ENCODE assay signal across 8 cellular contexts in genomic region chrX:53319614-53320542, GRCh38. TPM values are rescaled to one million over a fixed set of nuclear protein-coding genes. Genes with fewer than 3 reads are reported as not detected.
DNase-seq lines count a peak whose midpoint lies in the region; ATAC-seq and TF ChIP-seq lines count a peak whose summit lies in the region.

No MANE protein-coding gene starts in this region.

- peaks cover 13% of the 10 kb centered on the region for H3K4me1 Mint-ChIP-seq in activated naive CD4-positive, alpha-beta T cell treated with anti-CD3 and anti-CD28 coated beads for 36 hours (ENCODE audit: low read depth)

- no peak overlapping the region for H3K27ac ChIP-seq in breast epithelium
- no peak overlapping the region for H3K27ac ChIP-seq in mesenchymal stem cell (ENCODE audit: low read length, poor library complexity, severe bottlenecking)
- H3K27ac ChIP-seq in upper lobe of left lung, result no peak overlapping the region

- H3K36me3 ChIP-seq in breast epithelium (no peaks in the 10 kb centered on the region), mesenchymal stem cell (ENCODE audit: control insufficient read depth in 1 of 2, insufficient read depth in 2 of 2, low read depth in 1 of 2, low read length in 2 of 2) (no peaks in the 10 kb centered on the region), upper lobe of left lung (no peaks in the 10 kb centered on the region)

- H2BK5ac ChIP-seq in mesenchymal stem cell (ENCODE audit: low read depth, low read length, poor library complexity, severe bottlenecking), result no peak overlapping the region

- no peak for TF ChIP-seq POLR2A in breast epithelium (IDR thresholded peaks at IDR 0.05)
- no peak for TF ChIP-seq POLR2A in upper lobe of left lung (IDR thresholded peaks at IDR 0.05)

- 7% methylated on average over 16 of the region's 32 CpGs for WGBS in mesenchymal stem cell
- 5 to 11% methylated on average over 14 to 26 of the region's 32 CpGs for WGBS in upper lobe of left lung, 2 donors

- H3K79me1 ChIP-seq in mesenchymal stem cell (replicated peaks; ENCODE audit: low read length, poor library complexity, severe bottlenecking), result peaks cover 4% of the 10 kb centered on the region

- H3K36me3 Mint-ChIP-seq in activated naive CD4-positive, alpha-beta T cell treated with anti-CD3 and anti-CD28 coated beads for 36 hours (ENCODE audit: low read depth), result no peaks in the 10 kb centered on the region

- H3K23ac ChIP-seq in mesenchymal stem cell (ENCODE audit: low read length in 2 of 2), result no peak overlapping the region

- DNase-seq in activated naive CD4-positive, alpha-beta T cell treated with anti-CD3 and anti-CD28 coated beads for 36 hours, result no peak
- no peak for DNase-seq in activated naive CD4-positive, alpha-beta T cell treated with anti-CD3 and anti-CD28 coated beads, Interleukin-2, amount 50 U/mL, for 16 hours
- DNase-seq in breast epithelium (ENCODE audit: low spot score in 2 of 2), result no peak
- no peak for DNase-seq in mesenchymal stem cell
- no peak for DNase-seq in upper lobe of left lung
- no peak for DNase-seq in SIG-M5 treated with dmso at 0.1 percent for 504 hours (lab: John Stamatoyannopoulos, UW; ENCODE audit: unreplicated experiment)
- DNase-seq in stimulated activated CD4-positive, alpha-beta T cell treated with anti-CD3 and anti-CD28 coated beads, Interleukin-1b, Interleukin-23, amount 100 ng/mL, for 48 hours, result no peak
- DNase-seq in activated CD4-positive, alpha-beta T cell treated with anti-CD3 and anti-CD28 coated beads for 1 hour, result no peak

- no peak for TF ChIP-seq EP300 in upper lobe of left lung (IDR thresholded peaks at IDR 0.05)

- TF ChIP-seq CTCF in breast epithelium (IDR thresholded peaks at IDR 0.05) (no peak), upper lobe of left lung (IDR thresholded peaks at IDR 0.05) (no peak)

- no peak overlapping the region for H3K14ac ChIP-seq in mesenchymal stem cell (ENCODE audit: low read length in 2 of 2)

- peak overlapping the region; percentile 92 for H3K4me2 ChIP-seq in mesenchymal stem cell (ENCODE audit: low read length, poor library complexity, severe bottlenecking)

- intact Hi-C loops in activated naive CD4-positive, alpha-beta T cell treated with anti-CD3 and anti-CD28 coated beads for 36 hours (cut with micrococcal nuclease), result loop anchor here (10.0 kb wide), 1 partner anchor 55 kb away; no protein-coding TSS in a partner anchor
- intact Hi-C loops in breast epithelium (cut with DNase I; ENCODE audit: low total_unique reads), result no loop called here

- H3K18ac ChIP-seq in mesenchymal stem cell (ENCODE audit: low read depth in 1 of 2, low read length in 2 of 2), result peak overlapping the region in 1 of 2 experiments; percentile 66

- H3K27me3 Mint-ChIP-seq in activated naive CD4-positive, alpha-beta T cell treated with anti-CD3 and anti-CD28 coated beads for 36 hours (ENCODE audit: low read depth), result peaks cover 42% of the 10 kb centered on the region

- H3K4me3 ChIP-seq in breast epithelium, result peak overlapping the region; percentile 54 to 78 (median 63)
- H3K4me3 ChIP-seq in mesenchymal stem cell (ENCODE audit: insufficient read depth in 1 of 2, low read depth in 1 of 2, low read length in 2 of 2), result peak overlapping the region; percentile 61 to 80
- peak overlapping the region; percentile 25 to 68 (median 57) for H3K4me3 ChIP-seq in upper lobe of left lung

- H2BK15ac ChIP-seq in mesenchymal stem cell (ENCODE audit: low read depth, poor library complexity, severe bottlenecking), result no peak overlapping the region

- peak overlapping the region; percentile 76 for H3K9ac ChIP-seq in mesenchymal stem cell (ENCODE audit: low read length)

- H2AFZ ChIP-seq in mesenchymal stem cell (ENCODE audit: low read depth, low read length), result peak overlapping the region; percentile 23

- H2BK12ac ChIP-seq in mesenchymal stem cell (ENCODE audit: low read length in 2 of 2), result no peak overlapping the region

- H3K9me3 ChIP-seq in breast epithelium (peaks cover 0 to 4% of the 10 kb centered on the region in 2 donors), mesenchymal stem cell (ENCODE audit: control insufficient read depth, low read length) (no peaks in the 10 kb centered on the region), upper lobe of left lung (no peaks in the 10 kb centered on the region)

- H3K27me3 ChIP-seq in breast epithelium (peaks cover 0 to 84% of the 10 kb centered on the region in 2 donors), mesenchymal stem cell (ENCODE audit: control insufficient read depth in 1 of 2, insufficient read depth in 1 of 2, low read length in 2 of 2) (peaks cover 35 to 89% of the 10 kb centered on the region in 2 experiments), upper lobe of left lung (peaks cover 0 to 10% (median 0%) of the 10 kb centered on the region in 4 donors)

- no peak overlapping the region for H4K91ac ChIP-seq in mesenchymal stem cell (ENCODE audit: low read length)

- H3K4me3 Mint-ChIP-seq in activated naive CD4-positive, alpha-beta T cell treated with anti-CD3 and anti-CD28 coated beads for 36 hours, result peak overlapping the region; percentile 64

- H3K4me1 ChIP-seq in breast epithelium (no peaks in the 10 kb centered on the region), mesenchymal stem cell (ENCODE audit: control insufficient read depth, insufficient read depth, low read depth, low read length) (peaks cover 18% of the 10 kb centered on the region), upper lobe of left lung (peaks cover 0 to 25% (median 4%) of the 10 kb centered on the region in 4 donors)

- H3K27ac Mint-ChIP-seq in activated naive CD4-positive, alpha-beta T cell treated with anti-CD3 and anti-CD28 coated beads for 36 hours, result no peak overlapping the region

- no peak overlapping the region for H3K4ac ChIP-seq in mesenchymal stem cell (ENCODE audit: low read depth in 1 of 2, low read length in 2 of 2)

- no peaks in the 10 kb centered on the region for H3K9me3 Mint-ChIP-seq in activated naive CD4-positive, alpha-beta T cell treated with anti-CD3 and anti-CD28 coated beads for 36 hours

- H2BK120ac ChIP-seq in mesenchymal stem cell (ENCODE audit: low read depth, low read length), result no peak overlapping the region

- CTCF ChIA-PET in activated naive CD4-positive, alpha-beta T cell treated with anti-CD3 and anti-CD28 coated beads for 36 hours (lab: Charles Lee), result interaction anchor here (0.6 to 4.9 kb wide), 5 partner anchors 26 to 163 kb away, joined by 3 to 38 read pairs (median 6); no protein-coding TSS in a partner anchor

- H4K8ac ChIP-seq in mesenchymal stem cell (ENCODE audit: low read length), result no peak overlapping the region

- H2AK5ac ChIP-seq in mesenchymal stem cell (ENCODE audit: low read length, severe bottlenecking), result no peak overlapping the region

- ATAC-seq in upper lobe of left lung (ENCODE audit: low FRiP score in 2 of 2), result peak in 1 of 2 donors; percentile 49

RNA-seq across cellular contexts. Expression of gene IQSEC2, which starts 38.5 kb away (rescaled TPM):
- total RNA-seq in activated naive CD4-positive, alpha-beta T cell treated with anti-CD3 and anti-CD28 coated beads for 36 hours, result under 1 TPM; 0.20 to 0.48 TPM
- 10 to 100 TPM; 16.7 to 18.7 (median 18.3) TPM for total RNA-seq in breast epithelium
- 22.4 TPM for polyA plus RNA-seq in mesenchymal stem cell (2013, experiment 1 of 2)
- polyA plus RNA-seq in mesenchymal stem cell (2013, experiment 2 of 2), result 21.2 TPM
- 10 to 100 TPM; 17.5 to 45.1 (median 26.7) TPM for total RNA-seq in upper lobe of left lung

Comparison
In these comparisons a context has a peak if more than half of its experiments do, and no peak if none do; other contexts are left out.
1. RNA of gene IQSEC2, which starts 38.5 kb away (total RNA-seq): 17.5 to 45.1 TPM in upper lobe of left lung and 16.7 to 18.7 TPM in breast epithelium; 0.20 to 0.48 TPM in activated naive CD4-positive, alpha-beta T cell treated with anti-CD3 and anti-CD28 coated beads for 36 hours; every median in the first group is over 10 times any median in the second.
2. Peak in every context shown above with its lines, with median percentiles within 50 percentile points of each other: H3K4me3 ChIP-seq.